In genomic region chr17:75589017-75589918, GRCh38 we compare ENCODE assay signal across 1 cellular context.
A peak's percentile ranks its signal among the peaks of the same experiment; 100 is the strongest.
TF ChIP-seq lines count a peak whose summit lies in the region.

No MANE protein-coding gene starts in this region.

TF ChIP-seq in HepG2, 621 proteins besides CTCF, POLR2A, EP300 and RAD21 (continued from another document and continues in another):
- TF ChIP-seq ZNF800 (CRISPR knock-in tag; IDR thresholded peaks at IDR 0.05) (no peak), PCBP1 (IDR thresholded peaks at IDR 0.05; ENCODE audit: borderline replicate concordance, low read depth, low read length) (0 out of 2 replicates have a peak, but pooled peaks have one; percentile 69), ZBTB1 (CRISPR knock-in tag; IDR thresholded peaks at IDR 0.05; ENCODE audit: borderline replicate concordance) (no peak), ZNF639 (CRISPR knock-in tag; conservative IDR thresholded peaks at IDR 0.05) (no peak; the same call in 1 of the 2 replicates), YEATS2 (CRISPR knock-in tag; IDR thresholded peaks at IDR 0.05; ENCODE audit: borderline replicate concordance) (peak; percentile 36; the same call in 1 of the 2 replicates), KMT2B (CRISPR knock-in tag; IDR thresholded peaks at IDR 0.05) (0 out of 2 replicates have a peak, but pooled peaks have one; percentile 31), HOXA7 (CRISPR knock-in tag; IDR thresholded peaks at IDR 0.05) (no peak), ZMAT5 (CRISPR knock-in tag; IDR thresholded peaks at IDR 0.05; ENCODE audit: borderline replicate concordance, low read depth) (no peak), KDM2A (CRISPR knock-in tag; IDR thresholded peaks at IDR 0.05; ENCODE audit: borderline replicate concordance, low read depth) (peak; percentile 60), DMAP1 (CRISPR knock-in tag; IDR thresholded peaks at IDR 0.05) (no peak; the same call in 1 of the 2 replicates), AHDC1 (CRISPR knock-in tag; IDR thresholded peaks at IDR 0.05; ENCODE audit: borderline replicate concordance) (no peak), RARA (CRISPR knock-in tag; IDR thresholded peaks at IDR 0.05) (no peak; the same call in 1 of the 2 replicates), MEIS1 (CRISPR knock-in tag; IDR thresholded peaks at IDR 0.05; ENCODE audit: borderline replicate concordance) (no peak), MAZ (IDR thresholded peaks at IDR 0.05; ENCODE audit: borderline replicate concordance, low read depth, low read length) (peak; percentile 60), MAZ (CRISPR knock-in tag; IDR thresholded peaks at IDR 0.05; ENCODE audit: low read depth) (peak; percentile 86; the same call in 1 of the 2 replicates), HOXD1 (CRISPR knock-in tag; IDR thresholded peaks at IDR 0.05) (no peak), ZNF281 (CRISPR knock-in tag; IDR thresholded peaks at IDR 0.05; ENCODE audit: borderline replicate concordance) (no peak), ZNF570 (CRISPR knock-in tag; IDR thresholded peaks at IDR 0.05; ENCODE audit: borderline replicate concordance) (no peak), ZSCAN9 (CRISPR knock-in tag; IDR thresholded peaks at IDR 0.05; ENCODE audit: borderline replicate concordance) (no peak), GTF3A (CRISPR knock-in tag; conservative IDR thresholded peaks at IDR 0.05) (no peak), ZNF180 (CRISPR knock-in tag; IDR thresholded peaks at IDR 0.05; ENCODE audit: borderline replicate concordance, low read depth) (no peak), SALL1 (CRISPR knock-in tag; IDR thresholded peaks at IDR 0.05) (peak; percentile 45), ZSCAN22 (CRISPR knock-in tag; IDR thresholded peaks at IDR 0.05) (no peak), ZBTB7B (CRISPR knock-in tag; IDR thresholded peaks at IDR 0.05) (peak; percentile 87), ZNF652 (CRISPR knock-in tag; IDR thresholded peaks at IDR 0.05; ENCODE audit: borderline replicate concordance, low read depth) (no peak), HMG20A (CRISPR knock-in tag; IDR thresholded peaks at IDR 0.05; ENCODE audit: borderline replicate concordance) (no peak), HOXA9 (CRISPR knock-in tag; IDR thresholded peaks at IDR 0.05; ENCODE audit: borderline replicate concordance) (no peak), IRX3 (CRISPR knock-in tag; IDR thresholded peaks at IDR 0.05; ENCODE audit: borderline replicate concordance, low read depth) (no peak), CBX2 (IDR thresholded peaks at IDR 0.05; ENCODE audit: low read depth, low read length) (no peak), CBX2 (CRISPR knock-in tag; IDR thresholded peaks at IDR 0.05; ENCODE audit: low read depth) (no peak), HOMEZ (CRISPR knock-in tag; IDR thresholded peaks at IDR 0.05; ENCODE audit: low read depth) (0 out of 2 replicates have a peak, but pooled peaks have one; percentile 11), ZBTB46 (CRISPR knock-in tag; IDR thresholded peaks at IDR 0.05; ENCODE audit: borderline replicate concordance) (no peak), HNRNPLL (IDR thresholded peaks at IDR 0.05; ENCODE audit: low read depth, low read length, poor library complexity, severe bottlenecking) (peak; percentile 79)
- TF ChIP-seq, protein P1, sequence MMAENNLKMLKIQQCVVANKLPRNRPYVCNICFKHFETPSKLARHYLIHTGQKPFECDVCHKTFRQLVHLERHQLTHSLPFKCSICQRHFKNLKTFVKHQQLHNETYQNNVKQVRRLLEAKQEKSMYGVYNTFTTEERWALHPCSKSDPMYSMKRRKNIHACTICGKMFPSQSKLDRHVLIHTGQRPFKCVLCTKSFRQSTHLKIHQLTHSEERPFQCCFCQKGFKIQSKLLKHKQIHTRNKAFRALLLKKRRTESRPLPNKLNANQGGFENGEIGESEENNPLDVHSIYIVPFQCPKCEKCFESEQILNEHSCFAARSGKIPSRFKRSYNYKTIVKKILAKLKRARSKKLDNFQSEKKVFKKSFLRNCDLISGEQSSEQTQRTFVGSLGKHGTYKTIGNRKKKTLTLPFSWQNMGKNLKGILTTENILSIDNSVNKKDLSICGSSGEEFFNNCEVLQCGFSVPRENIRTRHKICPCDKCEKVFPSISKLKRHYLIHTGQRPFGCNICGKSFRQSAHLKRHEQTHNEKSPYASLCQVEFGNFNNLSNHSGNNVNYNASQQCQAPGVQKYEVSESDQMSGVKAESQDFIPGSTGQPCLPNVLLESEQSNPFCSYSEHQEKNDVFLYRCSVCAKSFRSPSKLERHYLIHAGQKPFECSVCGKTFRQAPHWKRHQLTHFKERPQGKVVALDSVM (CRISPR knock-in tag; IDR thresholded peaks at IDR 0.05) = 0 out of 2 replicates have a peak, but pooled peaks have one; percentile 32
